8 cellular contexts compared by ENCODE assay signal in the genomic region with DNA sequence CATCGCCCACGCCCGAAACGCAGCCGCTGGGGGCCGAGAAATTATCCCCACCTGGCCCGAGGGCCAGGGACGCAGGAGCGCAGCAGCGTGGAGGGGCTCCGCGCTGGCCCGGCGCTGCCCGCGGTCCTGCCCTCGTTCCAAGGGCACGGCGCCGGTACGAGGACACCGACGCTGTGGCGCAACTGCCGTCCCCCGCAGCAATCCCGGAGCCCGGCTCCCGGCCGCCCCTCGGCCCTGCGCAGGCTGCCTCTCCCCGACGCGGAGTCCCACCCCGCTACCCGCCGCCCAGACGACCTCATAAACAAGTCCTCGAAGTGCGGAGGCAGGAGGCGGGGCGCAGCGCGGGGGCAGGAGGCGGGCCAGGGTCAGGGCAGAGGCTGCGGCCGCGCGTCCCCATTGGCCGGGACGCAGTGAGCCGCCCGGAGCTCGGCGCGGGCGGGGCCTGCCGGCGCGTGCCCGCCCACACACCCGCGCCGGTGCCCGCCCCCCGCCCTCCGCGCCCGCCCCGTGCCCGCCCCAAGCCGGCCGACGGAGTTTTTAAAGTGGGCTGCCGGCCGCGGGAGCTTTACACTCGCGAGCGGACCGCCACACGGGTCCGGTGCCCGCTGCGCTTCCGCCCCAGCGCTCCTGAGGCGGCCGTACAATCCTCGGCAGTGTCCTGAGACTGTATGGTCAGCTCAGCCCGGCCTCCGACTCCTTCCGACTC. TPM values are rescaled to one million over a fixed set of nuclear protein-coding genes. Genes with fewer than 3 reads are reported as not detected.
DNase-seq lines count a peak whose midpoint lies in the region; ATAC-seq and TF ChIP-seq lines count a peak whose summit lies in the region.

A gene (plus strand): TSS at position 568 of the 706 bp plus-strand sequence. CDS start 505 bp downstream, outside the sequence.

- 0% methylated on average over 21 of the region's 94 CpGs for WGBS in right lobe of liver (ENCODE audit: insufficient coverage, low coverage, low lambda C conversion rate, missing lambda C conversion rate)

- H3K36me3 ChIP-seq in duodenal mucosa (ENCODE audit: control insufficient read depth in 1 of 2, insufficient read depth in 2 of 2, low read length in 2 of 2) = no peaks in the 10 kb centered on the region
- no peaks in the 10 kb centered on the region for H3K36me3 ChIP-seq in right lobe of liver

- H3K4me3 ChIP-seq in duodenal mucosa (ENCODE audit: low read depth in 1 of 2, low read length in 2 of 2) (peak within 1 kb of the TSS; percentile 86 to 89), right lobe of liver (peak within 1 kb of the TSS; percentile 79 to 97 (median 91))

- peak within 1 kb of the TSS; percentile 11 for H3K27ac Mint-ChIP-seq in activated CD8-positive, alpha-beta T cell treated with anti-CD3 and anti-CD28 coated beads for 36 hours

- ATAC-seq in HG02981 (IDR thresholded peaks at IDR 0.05; ENCODE audit: unreplicated experiment) (peak; percentile 90), right lobe of liver (peak; percentile 63 to 83 (median 71))
- ATAC-seq in activated CD8-positive, alpha-beta T cell treated with anti-CD3 and anti-CD28 coated beads for 36 hours = peak; percentile 91

- no peaks in the 10 kb centered on the region for H3K36me3 Mint-ChIP-seq in activated CD8-positive, alpha-beta T cell treated with anti-CD3 and anti-CD28 coated beads for 36 hours (ENCODE audit: low read depth)

- H3K27me3 ChIP-seq in duodenal mucosa (ENCODE audit: control insufficient read depth in 1 of 2, insufficient read depth in 2 of 2, low read length in 2 of 2) (no peaks in the 10 kb centered on the region), right lobe of liver (no peaks in the 10 kb centered on the region)

- H3K27me3 Mint-ChIP-seq in activated CD8-positive, alpha-beta T cell treated with anti-CD3 and anti-CD28 coated beads for 36 hours = peaks cover 50% of the 10 kb centered on the region

- TF ChIP-seq CTCF in activated CD8-positive, alpha-beta T cell treated with anti-CD3 and anti-CD28 coated beads for 36 hours (IDR thresholded peaks at IDR 0.05) = no peak
- TF ChIP-seq CTCF in right lobe of liver (IDR thresholded peaks at IDR 0.05) = no peak

- CTCF ChIA-PET in activated CD8-positive, alpha-beta T cell treated with anti-CD3 and anti-CD28 coated beads for 36 hours (lab: Charles Lee) = interaction anchor here (1.1 to 1.6 kb wide), 2 partner anchors 232 to 298 kb away, joined by 3 read pairs; no protein-coding TSS in a partner anchor

- TF ChIP-seq POLR2A in right lobe of liver (IDR thresholded peaks at IDR 0.05) = peak; percentile 87

- peak within 1 kb of the TSS; percentile 78 to 91 for H3K9ac ChIP-seq in duodenal mucosa (ENCODE audit: low read depth in 1 of 2, low read length in 2 of 2)

- POLR2A ChIA-PET in activated CD8-positive, alpha-beta T cell treated with anti-CD3 and anti-CD28 coated beads for 36 hours (lab: Charles Lee) = no interaction called here

- intact Hi-C loops in activated CD8-positive, alpha-beta T cell treated with anti-CD3 and anti-CD28 coated beads for 36 hours (cut with micrococcal nuclease) = no loop called here
- intact Hi-C loops in right lobe of liver (cut with DNase I) = no loop called here

- H3K4me1 ChIP-seq in duodenal mucosa (ENCODE audit: control insufficient read depth in 1 of 2, insufficient read depth in 2 of 2, low read length in 2 of 2) = peaks cover 22 to 28% of the 10 kb centered on the region in 2 donors
- peaks cover 0 to 25% (median 4%) of the 10 kb centered on the region in 4 donors for H3K4me1 ChIP-seq in right lobe of liver

- DNase-seq in SIG-M5 treated with dmso at 0.1 percent for 504 hours (lab: John Stamatoyannopoulos, UW; ENCODE audit: unreplicated experiment) = peak; percentile 65
- DNase-seq in SIG-M5 (lab: John Stamatoyannopoulos, UW) = no peak
- DNase-seq in NCI-H510A (lab: John Stamatoyannopoulos, UW) = peak; percentile 67
- DNase-seq in activated CD8-positive, alpha-beta T cell treated with anti-CD3 and anti-CD28 coated beads for 36 hours = peak; percentile 86
- peak; percentile 98 for DNase-seq in right lobe of liver
- DNase-seq in stimulated activated CD4-positive, alpha-beta T cell treated with anti-CD3 and anti-CD28 coated beads, Interleukin-4, amount 100 ng/mL, for 24 hours = peak; percentile 76

- H3K27ac ChIP-seq in duodenal mucosa (ENCODE audit: low read depth, low read length) (peak within 1 kb of the TSS; percentile 94), right lobe of liver (peak within 1 kb of the TSS; percentile 94 to 99 (median 96))

- peak within 1 kb of the TSS; percentile 77 for H3K4me3 Mint-ChIP-seq in activated CD8-positive, alpha-beta T cell treated with anti-CD3 and anti-CD28 coated beads for 36 hours

- no peaks in the 10 kb centered on the region for H3K9me3 ChIP-seq in duodenal mucosa (ENCODE audit: control insufficient read depth in 1 of 2, low read length in 2 of 2)
- H3K9me3 ChIP-seq in right lobe of liver = no peaks in the 10 kb centered on the region

- no peaks in the 10 kb centered on the region for H3K9me3 Mint-ChIP-seq in activated CD8-positive, alpha-beta T cell treated with anti-CD3 and anti-CD28 coated beads for 36 hours

- H3K4me1 Mint-ChIP-seq in activated CD8-positive, alpha-beta T cell treated with anti-CD3 and anti-CD28 coated beads for 36 hours (ENCODE audit: low read depth) = peaks cover 20% of the 10 kb centered on the region

RNA-seq across cellular contexts. Expression of the gene that starts here (rescaled TPM):
- 10 to 100 TPM in 1 of 2 experiments, 1 to 10 TPM in 1; 8.3 to 12.2 TPM for total RNA-seq in activated CD8-positive, alpha-beta T cell treated with anti-CD3 and anti-CD28 coated beads for 36 hours
- 100 to 1,000 TPM; 101 to 232 (median 170) TPM for total RNA-seq in right lobe of liver

Comparison
In these comparisons a context has a peak if more than half of its experiments do, and no peak if none do; other contexts are left out.
1. RNA of the gene that starts here (total RNA-seq): 101 to 232 TPM in right lobe of liver; 8.3 to 12.2 TPM in activated CD8-positive, alpha-beta T cell treated with anti-CD3 and anti-CD28 coated beads for 36 hours; every median in the first group is over 4 times any median in the second.
2. Peak in every context shown above with its lines, with median percentiles within 50 percentile points of each other: ATAC-seq.